Comparison of ENCODE assay signal across 26 cellular contexts in genomic region chr2:193409951-193410350, GRCh38.
"Had no signal": no experiment of that assay in that cellular context is flagged by ENCODE, and none has a peak within 500 bp of the region (broad histone marks: within the 10 kb centered on the region; RNA-seq: fewer than 3 reads in every experiment).

No MANE protein-coding gene starts in this region.

- H2AFZ ChIP-seq: hepatocyte had no signal

- H3K4me3 ChIP-seq: gastroesophageal sphincter, hepatocyte, ovary, prostate gland, stomach, tibial nerve had no signal

- H3K4me2 ChIP-seq: hepatocyte had no signal

- H3K27ac ChIP-seq: epithelial cell of prostate, gastroesophageal sphincter, hepatocyte, ovary, prostate gland, stomach, tibial nerve, VCaP had no signal

- H3K36me3 ChIP-seq: gastroesophageal sphincter, ovary, prostate gland, stomach, tibial nerve had no signal

- DNase-seq: activated CD4-positive, alpha-beta memory T cell treated with anti-CD3 and anti-CD28 coated beads for 36 hours; activated CD4-positive, alpha-beta T cell treated with anti-CD3 and anti-CD28 coated beads, Interleukin-2, amount 10 ng/mL, durations not matched to agents 24 days and 14 days; activated naive CD8-positive, alpha-beta T cell treated with anti-CD3 and anti-CD28 coated beads, Interleukin-2, amount 50 U/mL, for 24 hours; activated T-cell treated with anti-CD3 and anti-CD28 coated beads, Interleukin-2, amount 50 U/mL, for 4 hours; amygdala; central memory CD4-positive, alpha-beta T cell; effector CD4-positive, alpha-beta T cell; islet precursor cell; left colon; mammary epithelial cell; ovary; right cardiac atrium; stimulated activated CD4-positive, alpha-beta T cell treated with anti-CD3 and anti-CD28 coated beads, Interleukin-15, amount 100 ng/mL, for 24 hours; stimulated activated CD4-positive, alpha-beta T cell treated with anti-CD3 and anti-CD28 coated beads, Interleukin-2, amount 100 ng/mL, for 24 hours; stimulated activated naive B cell treated with anti-CD40 and anti-IgM and Interleukin-4, amounts not matched to agents 10 μg/mL and 1 μg/mL and 100 μg/mL, for 72 hours; stomach had no signal

- H3K27me3 ChIP-seq: gastroesophageal sphincter, hepatocyte, ovary, stomach, tibial nerve had no signal

- H3K4me3 Mint-ChIP-seq: activated CD4-positive, alpha-beta memory T cell treated with anti-CD3 and anti-CD28 coated beads for 36 hours; activated CD4-positive, alpha-beta T cell treated with anti-CD3 and anti-CD28 coated beads, Interleukin-2, amount 10 ng/mL, durations not matched to agents 24 days and 14 days; activated naive CD4-positive, alpha-beta T cell treated with anti-CD3 and anti-CD28 coated beads, Interleukin-2, amount 50 U/mL, for 24 hours; activated naive CD8-positive, alpha-beta T cell treated with anti-CD3 and anti-CD28 coated beads, Interleukin-2, amount 50 U/mL, for 24 hours; activated T-cell treated with anti-CD3 and anti-CD28 coated beads, Interleukin-2, amount 50 U/mL, for 4 hours; activated T-helper 17 cell treated with anti-CD3 and anti-CD28 coated beads, Interleukin-2, amount 50 U/mL, for 72 hours; nephron; stimulated activated naive B cell treated with anti-CD40 and anti-IgM and Interleukin-4, amounts not matched to agents 10 μg/mL and 1 μg/mL and 100 μg/mL, for 72 hours had no signal

- H3K36me3 Mint-ChIP-seq: activated CD4-positive, alpha-beta memory T cell treated with anti-CD3 and anti-CD28 coated beads for 36 hours; activated naive CD4-positive, alpha-beta T cell treated with anti-CD3 and anti-CD28 coated beads, Interleukin-2, amount 50 U/mL, for 24 hours; stimulated activated naive B cell treated with anti-CD40 and anti-IgM and Interleukin-4, amounts not matched to agents 10 μg/mL and 1 μg/mL and 100 μg/mL, for 72 hours had no signal

- H3K4me1 ChIP-seq: gastroesophageal sphincter, prostate gland, stomach, tibial nerve had no signal

- H3K27ac Mint-ChIP-seq: activated CD4-positive, alpha-beta memory T cell treated with anti-CD3 and anti-CD28 coated beads for 36 hours; activated CD4-positive, alpha-beta T cell treated with anti-CD3 and anti-CD28 coated beads, Interleukin-2, amount 10 ng/mL, durations not matched to agents 24 days and 14 days; activated naive CD4-positive, alpha-beta T cell treated with anti-CD3 and anti-CD28 coated beads, Interleukin-2, amount 50 U/mL, for 24 hours; activated naive CD8-positive, alpha-beta T cell treated with anti-CD3 and anti-CD28 coated beads, Interleukin-2, amount 50 U/mL, for 24 hours; activated T-helper 17 cell treated with anti-CD3 and anti-CD28 coated beads, Interleukin-2, amount 50 U/mL, for 72 hours; nephron; stimulated activated naive B cell treated with anti-CD40 and anti-IgM and Interleukin-4, amounts not matched to agents 10 μg/mL and 1 μg/mL and 100 μg/mL, for 72 hours had no signal

- H3K9me3 ChIP-seq: ovary, prostate gland had no signal

- H3K4me1 Mint-ChIP-seq: activated CD4-positive, alpha-beta T cell treated with anti-CD3 and anti-CD28 coated beads, Interleukin-2, amount 10 ng/mL, durations not matched to agents 24 days and 14 days; activated naive CD4-positive, alpha-beta T cell treated with anti-CD3 and anti-CD28 coated beads, Interleukin-2, amount 50 U/mL, for 24 hours; activated T-helper 17 cell treated with anti-CD3 and anti-CD28 coated beads, Interleukin-2, amount 50 U/mL, for 72 hours; nephron; stimulated activated naive B cell treated with anti-CD40 and anti-IgM and Interleukin-4, amounts not matched to agents 10 μg/mL and 1 μg/mL and 100 μg/mL, for 72 hours had no signal

- H3K9me3 Mint-ChIP-seq: activated T-helper 17 cell treated with anti-CD3 and anti-CD28 coated beads, Interleukin-2, amount 50 U/mL, for 72 hours had no signal

- H3K27me3 Mint-ChIP-seq: activated CD4-positive, alpha-beta memory T cell treated with anti-CD3 and anti-CD28 coated beads for 36 hours; activated CD4-positive, alpha-beta T cell treated with anti-CD3 and anti-CD28 coated beads, Interleukin-2, amount 10 ng/mL, durations not matched to agents 24 days and 14 days; activated naive CD4-positive, alpha-beta T cell treated with anti-CD3 and anti-CD28 coated beads, Interleukin-2, amount 50 U/mL, for 24 hours; activated naive CD8-positive, alpha-beta T cell treated with anti-CD3 and anti-CD28 coated beads, Interleukin-2, amount 50 U/mL, for 24 hours; activated T-helper 17 cell treated with anti-CD3 and anti-CD28 coated beads, Interleukin-2, amount 50 U/mL, for 72 hours; stimulated activated naive B cell treated with anti-CD40 and anti-IgM and Interleukin-4, amounts not matched to agents 10 μg/mL and 1 μg/mL and 100 μg/mL, for 72 hours had no signal

- ATAC-seq: activated CD4-positive, CD25-positive, alpha-beta regulatory T cell treated with anti-CD3 and anti-CD28 coated beads, Interleukin-2, amount 50 U/mL, for 24 hours; activated naive CD8-positive, alpha-beta T cell treated with anti-CD3 and anti-CD28 coated beads, Interleukin-2, amount 50 U/mL, for 24 hours; activated T-cell treated with anti-CD3 and anti-CD28 coated beads, Interleukin-2, amount 50 U/mL, for 4 hours; activated T-helper 17 cell treated with anti-CD3 and anti-CD28 coated beads, Interleukin-2, amount 50 U/mL, for 72 hours; gastroesophageal sphincter; left colon; right cardiac atrium; stimulated activated naive B cell treated with anti-CD40 and anti-IgM and Interleukin-4, amounts not matched to agents 10 μg/mL and 1 μg/mL and 100 μg/mL, for 72 hours had no signal

- H3K79me2 ChIP-seq: hepatocyte had no signal
